Comparison of ENCODE assay signal across 26 cellular contexts in genomic region chr6:148720371-148720770, GRCh38. TPM values are rescaled to one million over a fixed set of nuclear protein-coding genes. Genes with fewer than 3 reads are reported as not detected.
DNase-seq lines count a peak whose midpoint lies in the region; ATAC-seq and TF ChIP-seq lines count a peak whose summit lies in the region.
"Had no signal": no experiment of that assay in that cellular context is flagged by ENCODE, and none has a peak within 500 bp of the region (broad histone marks: within the 10 kb centered on the region; RNA-seq: fewer than 3 reads in every experiment).

No MANE protein-coding gene starts in this region.

- no peak overlapping the region for H3K4me3 Mint-ChIP-seq in neural progenitor cell
- no peak overlapping the region for H3K4me3 Mint-ChIP-seq in activated CD4-positive, alpha-beta T cell treated with anti-CD3 and anti-CD28 coated beads, Interleukin-2, amount 10 ng/mL, durations not matched to agents 7 days and 5 days
- H3K4me3 Mint-ChIP-seq: activated naive CD8-positive, alpha-beta T cell treated with anti-CD3 and anti-CD28 coated beads, Interleukin-2, amount 50 U/mL, for 24 hours; CD4-positive, alpha-beta T cell; stimulated activated naive B cell treated with anti-CD40 and anti-IgM and Interleukin-4, amounts not matched to agents 10 μg/mL and 1 μg/mL and 100 μg/mL, for 72 hours; T-helper 1 cell treated with Interleukin-12 subunit alpha and Interleukin-12 subunit beta and Interleukin-4 antibody, amounts not matched to agents 30 μg/mL and 1 μg/mL, for 36 hours had no signal

- H3K9me3 Mint-ChIP-seq in neural progenitor cell, result peaks cover 7% of the 10 kb centered on the region
- H3K9me3 Mint-ChIP-seq in activated CD4-positive, alpha-beta T cell treated with anti-CD3 and anti-CD28 coated beads, Interleukin-2, amount 10 ng/mL, durations not matched to agents 7 days and 5 days, result peaks cover under 1% of the 10 kb centered on the region
- H3K9me3 Mint-ChIP-seq: CD4-positive, alpha-beta T cell; T-helper 1 cell treated with Interleukin-12 subunit alpha and Interleukin-12 subunit beta and Interleukin-4 antibody, amounts not matched to agents 30 μg/mL and 1 μg/mL, for 36 hours had no signal

- no peak overlapping the region for H2AFZ ChIP-seq in neural progenitor cell (replicated peaks)

- TF ChIP-seq CTCF in fibroblast of the aortic adventitia (IDR thresholded peaks at IDR 0.05; ENCODE audit: insufficient read depth, low read length) (no peak), neural progenitor cell (IDR thresholded peaks at IDR 0.05) (no peak)

- H3K4me1 ChIP-seq in neural progenitor cell, result no peaks in the 10 kb centered on the region

- peak overlapping the region; percentile 6 for H3K27ac Mint-ChIP-seq in neural progenitor cell
- H3K27ac Mint-ChIP-seq in activated CD4-positive, alpha-beta T cell treated with anti-CD3 and anti-CD28 coated beads, Interleukin-2, amount 10 ng/mL, durations not matched to agents 7 days and 5 days, result no peak overlapping the region
- H3K27ac Mint-ChIP-seq: activated naive CD8-positive, alpha-beta T cell treated with anti-CD3 and anti-CD28 coated beads, Interleukin-2, amount 50 U/mL, for 24 hours; CD4-positive, alpha-beta T cell; progenitor cell of endocrine pancreas; stimulated activated naive B cell treated with anti-CD40 and anti-IgM and Interleukin-4, amounts not matched to agents 10 μg/mL and 1 μg/mL and 100 μg/mL, for 72 hours; T-helper 1 cell treated with Interleukin-12 subunit alpha and Interleukin-12 subunit beta and Interleukin-4 antibody, amounts not matched to agents 30 μg/mL and 1 μg/mL, for 36 hours had no signal

- H3K4me3 ChIP-seq in fibroblast of the aortic adventitia (ENCODE audit: low read depth, low read length) (no peak overlapping the region), neural progenitor cell (no peak overlapping the region)

- POLR2A ChIA-PET in activated CD4-positive, alpha-beta T cell treated with anti-CD3 and anti-CD28 coated beads, Interleukin-2, amount 10 ng/mL, durations not matched to agents 7 days and 5 days (lab: Charles Lee), result no interaction called here

- CTCF ChIA-PET in activated CD4-positive, alpha-beta T cell treated with anti-CD3 and anti-CD28 coated beads, Interleukin-2, amount 10 ng/mL, durations not matched to agents 7 days and 5 days (lab: Charles Lee), result no interaction called here

- no peaks in the 10 kb centered on the region for H3K79me2 ChIP-seq in neural progenitor cell (ENCODE audit: low read depth)

- H3K4me1 Mint-ChIP-seq in neural progenitor cell, result no peaks in the 10 kb centered on the region
- no peaks in the 10 kb centered on the region for H3K4me1 Mint-ChIP-seq in activated CD4-positive, alpha-beta T cell treated with anti-CD3 and anti-CD28 coated beads, Interleukin-2, amount 10 ng/mL, durations not matched to agents 7 days and 5 days
- H3K4me1 Mint-ChIP-seq: activated naive CD8-positive, alpha-beta T cell treated with anti-CD3 and anti-CD28 coated beads, Interleukin-2, amount 50 U/mL, for 24 hours; stimulated activated naive B cell treated with anti-CD40 and anti-IgM and Interleukin-4, amounts not matched to agents 10 μg/mL and 1 μg/mL and 100 μg/mL, for 72 hours had no signal

- H3K9me3 ChIP-seq in neural progenitor cell (ENCODE audit: low read depth), result peaks cover 3% of the 10 kb centered on the region

- H3K36me3 ChIP-seq in neural progenitor cell, result no peaks in the 10 kb centered on the region

- no peak overlapping the region for H3K9ac ChIP-seq in neural progenitor cell

- DNase-seq in EH (ENCODE audit: low read depth), result peak; percentile 50
- DNase-seq in fibroblast of the aortic adventitia (ENCODE audit: low read depth), result peak; percentile 75
- DNase-seq in neural progenitor cell (ENCODE audit: low spot score), result no peak
- DNase-seq in activated CD4-positive, alpha-beta T cell treated with anti-CD3 and anti-CD28 coated beads, Interleukin-2, amount 50 U/mL, for 48 hours, result no peak
- no peak for DNase-seq in NCI-H146 treated with DMSO at 0.1 percent for 48 hours (lab: John Stamatoyannopoulos, UW; ENCODE audit: unreplicated experiment)
- no peak for DNase-seq in activated CD4-positive, alpha-beta T cell treated with anti-CD3 and anti-CD28 coated beads, Interleukin-2, amount 10 ng/mL, durations not matched to agents 7 days and 5 days
- DNase-seq: activated CD4-positive, alpha-beta T cell treated with anti-CD3 and anti-CD28 coated beads, Interleukin-2, amount 50 U/mL, for 1 hour; activated CD8-positive, alpha-beta memory T cell treated with anti-CD3 and anti-CD28 coated beads, Interleukin-2, amount 50 U/mL, for 48 hours; activated effector memory CD4-positive, alpha-beta T cell treated with Interleukin-2 at 50 U/mL for 16 hours; activated naive CD8-positive, alpha-beta T cell treated with anti-CD3 and anti-CD28 coated beads, Interleukin-2, amount 50 U/mL, for 24 hours; caudate nucleus; CD4-positive, alpha-beta T cell; dermis blood vessel endothelial cell; DMS53; KG1; left cardiac atrium; midbrain; NCI-H187 treated with DMSO at 0.1 percent for 48 hours; NCI-H446; stimulated activated CD4-positive, alpha-beta T cell treated with anti-CD3 and anti-CD28 coated beads, Interleukin-1b, Interleukin-23, amount 100 ng/mL, for 48 hours; stimulated activated naive B cell treated with anti-CD40 and anti-IgM and Interleukin-4, amounts not matched to agents 10 μg/mL and 1 μg/mL and 100 μg/mL, for 72 hours had no signal

- no peaks in the 10 kb centered on the region for H3F3A ChIP-seq in neural progenitor cell (ENCODE audit: low read depth)

- no peaks in the 10 kb centered on the region for H3K36me3 Mint-ChIP-seq in neural progenitor cell
- no peaks in the 10 kb centered on the region for H3K36me3 Mint-ChIP-seq in activated CD4-positive, alpha-beta T cell treated with anti-CD3 and anti-CD28 coated beads, Interleukin-2, amount 10 ng/mL, durations not matched to agents 7 days and 5 days (ENCODE audit: low read depth)

- H3K27me3 ChIP-seq in neural progenitor cell, result no peaks in the 10 kb centered on the region

- ATAC-seq in GM21447 (IDR thresholded peaks at IDR 0.05; ENCODE audit: unreplicated experiment), result no peak
- ATAC-seq: activated naive CD8-positive, alpha-beta T cell treated with anti-CD3 and anti-CD28 coated beads, Interleukin-2, amount 50 U/mL, for 24 hours; HCT116; stimulated activated naive B cell treated with anti-CD40 and anti-IgM and Interleukin-4, amounts not matched to agents 10 μg/mL and 1 μg/mL and 100 μg/mL, for 72 hours had no signal

- H3K4me2 ChIP-seq in neural progenitor cell, result no peak overlapping the region

- no peak overlapping the region for H3K27ac ChIP-seq in neural progenitor cell

- peaks cover 3% of the 10 kb centered on the region for H3K27me3 Mint-ChIP-seq in neural progenitor cell (ENCODE audit: insufficient read depth, low read depth)
- peaks cover 16% of the 10 kb centered on the region for H3K27me3 Mint-ChIP-seq in activated CD4-positive, alpha-beta T cell treated with anti-CD3 and anti-CD28 coated beads, Interleukin-2, amount 10 ng/mL, durations not matched to agents 7 days and 5 days

- no peaks in the 10 kb centered on the region for H4K20me1 ChIP-seq in neural progenitor cell (ENCODE audit: low read depth)

TF ChIP-seq in PFSK-1, 5 proteins besides CTCF, POLR2A, EP300 and RAD21:
- TF ChIP-seq REST (IDR thresholded peaks at IDR 0.05; ENCODE audit: insufficient read depth in 1 of 2, low read depth in 2 of 2, low read length in 2 of 2) (peak in 1 of 2 experiments; percentile 34; a peak in 1 of 4 replicates), FOXP2 (optimal IDR thresholded peaks at IDR 0.05; ENCODE audit: borderline replicate concordance, extremely low read depth, extremely low read length, insufficient read depth) (no peak), TAF1 (IDR thresholded peaks at IDR 0.05; ENCODE audit: borderline replicate concordance, insufficient read depth, low read length) (0 out of 2 replicates have a peak, but pooled peaks have one; percentile 33), SIN3A (IDR thresholded peaks at IDR 0.05; ENCODE audit: borderline replicate concordance, insufficient read depth, low read length) (no peak), POLR2AphosphoS5 (IDR thresholded peaks at IDR 0.05; ENCODE audit: low read depth, low read length) (no peak)

RNA-seq across cellular contexts. Expression of gene UST, which starts 26.5 kb away (rescaled TPM):
- polyA plus RNA-seq in PFSK-1 (2012; ENCODE audit: insufficient read length, low read depth), result 10.8 TPM
- total RNA-seq in fibroblast of the aortic adventitia (ENCODE audit: low replicate concordance) (27.1 and 36.1 TPM in 2 replicates), neural progenitor cell (ENCODE audit: low replicate concordance) (33.3 and 33.9 TPM in 2 replicates)
- under 1 TPM; 0.29 to 0.50 TPM for total RNA-seq in activated CD4-positive, alpha-beta T cell treated with anti-CD3 and anti-CD28 coated beads, Interleukin-2, amount 10 ng/mL, durations not matched to agents 7 days and 5 days

Comparison
In these comparisons a context has a peak if more than half of its experiments do, and no peak if none do; other contexts are left out.
1. DNase-seq: peak in EH (single experiment) and fibroblast of the aortic adventitia (single experiment); none in neural progenitor cell (single experiment), activated CD4-positive, alpha-beta T cell treated with anti-CD3 and anti-CD28 coated beads, Interleukin-2, amount 50 U/mL, for 48 hours (0 of 2), NCI-H146 treated with DMSO at 0.1 percent for 48 hours (single experiment) and activated CD4-positive, alpha-beta T cell treated with anti-CD3 and anti-CD28 coated beads, Interleukin-2, amount 10 ng/mL, durations not matched to agents 7 days and 5 days (single experiment).
2. RNA of gene UST, which starts 26.5 kb away (total RNA-seq): 27.1 to 36.1 TPM in fibroblast of the aortic adventitia and 33.3 to 33.9 TPM in neural progenitor cell; 0.29 to 0.50 TPM in activated CD4-positive, alpha-beta T cell treated with anti-CD3 and anti-CD28 coated beads, Interleukin-2, amount 10 ng/mL, durations not matched to agents 7 days and 5 days; every median in the first group is over 10 times any median in the second.